In the genomic region with DNA sequence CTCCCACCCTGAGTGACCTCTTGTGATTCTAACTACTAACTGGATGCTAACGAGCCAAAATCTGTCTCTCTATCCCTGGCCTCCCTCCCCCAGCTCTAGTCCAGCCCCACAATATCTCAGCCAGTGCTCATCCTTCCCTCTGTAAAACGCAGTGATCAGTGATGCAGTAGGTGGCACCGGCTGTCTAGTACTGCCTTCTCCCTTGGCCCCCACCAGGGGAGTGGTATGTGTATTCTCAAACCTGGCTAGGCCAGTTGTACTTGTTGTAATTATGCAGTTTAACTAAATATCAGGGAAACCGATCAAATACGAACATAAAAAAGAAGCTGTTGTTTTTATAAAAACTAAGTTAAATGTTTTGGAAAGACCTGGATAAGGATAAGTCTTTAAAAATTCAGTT, we compare ENCODE assay signal across 19 cellular contexts.
"Had no signal": no experiment of that assay in that cellular context is flagged by ENCODE, and none has a peak within 500 bp of the region (broad histone marks: within the 10 kb centered on the region; RNA-seq: fewer than 3 reads in every experiment).

No MANE protein-coding gene starts in this region.

- DNase-seq: cortex of kidney; effector memory CD4-positive, alpha-beta T cell; esophagus squamous epithelium; foreskin fibroblast; immature natural killer cell; kidney; left colon; mesendoderm; naive B cell; posterior cingulate gyrus; right cardiac atrium; stimulated activated CD4-positive, alpha-beta T cell treated with anti-CD3 and anti-CD28 coated beads, Interleukin-4, amount 100 ng/mL, for 1 hour; stomach; thyroid gland; upper lobe of left lung had no signal

- H3K27ac Mint-ChIP-seq: immature natural killer cell; naive B cell; nephron; stimulated activated memory B cell treated with anti-CD40 and anti-IgM and Interleukin-4, amounts not matched to agents 10 μg/mL and 1 μg/mL and 100 μg/mL, for 72 hours had no signal

- H3K9me3 Mint-ChIP-seq: central memory CD8-positive, alpha-beta T cell; immature natural killer cell; naive B cell; nephron; stimulated activated memory B cell treated with anti-CD40 and anti-IgM and Interleukin-4, amounts not matched to agents 10 μg/mL and 1 μg/mL and 100 μg/mL, for 72 hours had no signal

- ATAC-seq: left colon; right cardiac atrium; stimulated activated memory B cell treated with anti-CD40 and anti-IgM and Interleukin-4, amounts not matched to agents 10 μg/mL and 1 μg/mL and 100 μg/mL, for 72 hours had no signal

- H3K27me3 Mint-ChIP-seq: central memory CD8-positive, alpha-beta T cell; naive B cell; stimulated activated memory B cell treated with anti-CD40 and anti-IgM and Interleukin-4, amounts not matched to agents 10 μg/mL and 1 μg/mL and 100 μg/mL, for 72 hours had no signal

- H3K4me3 Mint-ChIP-seq: central memory CD8-positive, alpha-beta T cell; immature natural killer cell; naive B cell; nephron; stimulated activated memory B cell treated with anti-CD40 and anti-IgM and Interleukin-4, amounts not matched to agents 10 μg/mL and 1 μg/mL and 100 μg/mL, for 72 hours had no signal

- H3K9me3 ChIP-seq: esophagus squamous epithelium, stomach, thyroid gland, upper lobe of left lung, vagina had no signal

- H3K4me1 Mint-ChIP-seq: central memory CD8-positive, alpha-beta T cell; immature natural killer cell; naive B cell; nephron; stimulated activated memory B cell treated with anti-CD40 and anti-IgM and Interleukin-4, amounts not matched to agents 10 μg/mL and 1 μg/mL and 100 μg/mL, for 72 hours had no signal
